8 cellular contexts compared by ENCODE assay signal in genomic region chr17:36935681-36936454, GRCh38. TPM values are rescaled to one million over a fixed set of nuclear protein-coding genes. Genes with fewer than 3 reads are reported as not detected.
DNase-seq lines count a peak whose midpoint lies in the region; ATAC-seq and TF ChIP-seq lines count a peak whose summit lies in the region.

No MANE protein-coding gene starts in this region.

- H3K36me3 Mint-ChIP-seq in activated T-cell treated with anti-CD3 and anti-CD28 coated beads, Interleukin-2, amount 50 U/mL, for 24 hours (ENCODE audit: low read depth) = no peaks in the 10 kb centered on the region

- H3K9ac ChIP-seq in HCT116 (ENCODE audit: low read length) = peak overlapping the region; percentile 49

- H3K4me1 ChIP-seq in HCT116 (ENCODE audit: control insufficient read depth in 1 of 2, insufficient read depth in 2 of 2, low read length in 2 of 2) (peaks cover 2 to 13% of the 10 kb centered on the region in 2 experiments; a peak in 2 of 4 replicates), stomach (peaks cover 74 to 92% (median 83%) of the 10 kb centered on the region in 4 donors)

- H3K27me3 ChIP-seq in HCT116 (ENCODE audit: insufficient read depth, low read length) (no peaks in the 10 kb centered on the region), stomach (peaks cover 91 to 100% (median 100%) of the 10 kb centered on the region in 3 donors)

- 2 to 4% (median 3%) methylated on average over 44 to 48 of the region's 48 CpGs for WGBS in stomach, 5 donors

- H3K9me3 Mint-ChIP-seq in activated T-cell treated with anti-CD3 and anti-CD28 coated beads, Interleukin-2, amount 50 U/mL, for 24 hours = no peaks in the 10 kb centered on the region

- no peaks in the 10 kb centered on the region for H4K20me1 ChIP-seq in HCT116 (ENCODE audit: insufficient read depth)

- TF ChIP-seq RAD21 in HCT116 (IDR thresholded peaks at IDR 0.05; ENCODE audit: low read depth) = no peak

- no peaks in the 10 kb centered on the region for H3K79me2 ChIP-seq in HCT116 (ENCODE audit: insufficient read depth, low read length)

- CTCF ChIA-PET in HCT116 (lab: Charles Lee) = no interaction called here

- no TSS peak for BruUV-seq in HCT116 (replicated peaks; lab: Mats Ljungman, UMichigan)

- DNase-seq in AG20443 (ENCODE audit: low spot score) (peak; percentile 25), HCT116 (ENCODE audit: low read depth, low spot score) (no peak), left kidney (ENCODE audit: low read depth, low spot score) (peak; percentile 80), stomach (no peak), GDM1 (lab: John Stamatoyannopoulos, UW) (no peak), NCI-H1436 treated with DMSO at 0.1 percent for 48 hours (lab: John Stamatoyannopoulos, UW) (no peak), SK-N-DZ (ENCODE audit: low spot score) (no peak)
- DNase-seq in activated T-cell treated with anti-CD3 and anti-CD28 coated beads, Interleukin-2, amount 50 U/mL, for 24 hours = no peak

- RAD21 ChIA-PET in HCT116 (lab: Charles Lee; ENCODE audit: low non-redundant PET in 1 of 2, low total read pairs in 2 of 2, uncharacterized antibody in 2 of 2, unreplicated experiment in 2 of 2) = interaction anchor here in 1 of 2 experiments (0.7 kb wide), 1 partner anchor 147 kb away, joined by 6 read pairs; no protein-coding TSS in a partner anchor

- H3K4me3 ChIP-seq in HCT116 (replicated peaks in 1 of 2; ENCODE audit: low read depth in 1 of 2, low read length in 2 of 2) = peak overlapping the region; percentile 40 to 48
- peak overlapping the region in 2 of 4 donors; percentile 16 to 39 for H3K4me3 ChIP-seq in stomach

- peak overlapping the region; percentile 67 for H3K4me2 ChIP-seq in HCT116 (ENCODE audit: low read length)

- POLR2A ChIA-PET in HCT116 (lab: Charles Lee) = no interaction called here

- H3K27ac Mint-ChIP-seq in activated T-cell treated with anti-CD3 and anti-CD28 coated beads, Interleukin-2, amount 50 U/mL, for 24 hours = peak overlapping the region; percentile 26

- TF ChIP-seq CTCF in HCT116 (IDR thresholded peaks at IDR 0.05 in 2 of 3, conservative IDR thresholded peaks at IDR 0.05 in 1 of 3; ENCODE audit: borderline replicate concordance in 1 of 3, insufficient read depth in 1 of 3, low read depth in 2 of 3, low read length in 2 of 3) (no peak), stomach (IDR thresholded peaks at IDR 0.05) (no peak)

- H2AFZ ChIP-seq in HCT116 (ENCODE audit: low read depth, low read length, poor library complexity, severe bottlenecking) = no peak overlapping the region

- intact Hi-C loops in HCT116 (cut with micrococcal nuclease) (no loop called here), stomach (cut with DNase I; ENCODE audit: low total_unique reads) (no loop called here)

- no peak for TF ChIP-seq EP300 in stomach (IDR thresholded peaks at IDR 0.05)

- no peak overlapping the region; the same call in 1 of the 2 replicates for H3K27ac ChIP-seq in HCT116 (ENCODE audit: low read depth, low read length)
- H3K27ac ChIP-seq in stomach = no peak overlapping the region

- peak; percentile 70 for ATAC-seq in HCT116

- H3K9me3 ChIP-seq in HCT116 (ENCODE audit: control insufficient read depth in 1 of 2, insufficient read depth in 1 of 2, low read depth in 1 of 2, low read length in 2 of 2) (no peaks in the 10 kb centered on the region), stomach (no peaks in the 10 kb centered on the region)

- H3K36me3 ChIP-seq in HCT116 (ENCODE audit: control insufficient read depth in 1 of 2, insufficient read depth in 2 of 2, low read length in 2 of 2) (no peaks in the 10 kb centered on the region), stomach (no peaks in the 10 kb centered on the region)

- peaks cover 97% of the 10 kb centered on the region for H3K27me3 Mint-ChIP-seq in activated T-cell treated with anti-CD3 and anti-CD28 coated beads, Interleukin-2, amount 50 U/mL, for 24 hours

- H3K9me2 ChIP-seq in HCT116 (ENCODE audit: insufficient read depth) = no peaks in the 10 kb centered on the region

- TF ChIP-seq POLR2A in HCT116 (IDR thresholded peaks at IDR 0.05; ENCODE audit: borderline replicate concordance, extremely low read depth, insufficient read depth, insufficient read length) (no peak), stomach (IDR thresholded peaks at IDR 0.05) (no peak)

- H3K4me1 Mint-ChIP-seq in activated T-cell treated with anti-CD3 and anti-CD28 coated beads, Interleukin-2, amount 50 U/mL, for 24 hours (ENCODE audit: low read depth) = peaks cover 76% of the 10 kb centered on the region

- peak overlapping the region; percentile 66 for H3K4me3 Mint-ChIP-seq in activated T-cell treated with anti-CD3 and anti-CD28 coated beads, Interleukin-2, amount 50 U/mL, for 24 hours

TF ChIP-seq in HCT116, 20 proteins besides CTCF, POLR2A, EP300 and RAD21:
- TF ChIP-seq CEBPB (IDR thresholded peaks at IDR 0.05; ENCODE audit: low read depth) (no peak), YY1 (IDR thresholded peaks at IDR 0.05; ENCODE audit: extremely low read depth, insufficient replicate concordance, low read depth, low read length) (no peak), EZH2phosphoT487 (IDR thresholded peaks at IDR 0.05; ENCODE audit: borderline replicate concordance) (no peak), EGR1 (IDR thresholded peaks at IDR 0.05; ENCODE audit: low read depth) (no peak), JUND (IDR thresholded peaks at IDR 0.05) (no peak), FOSL1 (IDR thresholded peaks at IDR 0.05; ENCODE audit: low read depth) (no peak), ELF1 (IDR thresholded peaks at IDR 0.05; ENCODE audit: borderline replicate concordance, low read depth) (no peak), CBX3 (IDR thresholded peaks at IDR 0.05; ENCODE audit: low read depth) (no peak), SRF (IDR thresholded peaks at IDR 0.05; ENCODE audit: low read depth) (no peak), POLR2AphosphoS5 (IDR thresholded peaks at IDR 0.05; ENCODE audit: low read depth, low read length) (no peak), TCF7L2 (IDR thresholded peaks at IDR 0.05; ENCODE audit: borderline replicate concordance, extremely low read depth, insufficient read depth, insufficient read length) (no peak), ZNF274 (IDR thresholded peaks at IDR 0.05; ENCODE audit: low read depth, low read length) (no peak), REST (IDR thresholded peaks at IDR 0.05; ENCODE audit: low read depth) (no peak)
- TF ChIP-seq, protein P1, sequence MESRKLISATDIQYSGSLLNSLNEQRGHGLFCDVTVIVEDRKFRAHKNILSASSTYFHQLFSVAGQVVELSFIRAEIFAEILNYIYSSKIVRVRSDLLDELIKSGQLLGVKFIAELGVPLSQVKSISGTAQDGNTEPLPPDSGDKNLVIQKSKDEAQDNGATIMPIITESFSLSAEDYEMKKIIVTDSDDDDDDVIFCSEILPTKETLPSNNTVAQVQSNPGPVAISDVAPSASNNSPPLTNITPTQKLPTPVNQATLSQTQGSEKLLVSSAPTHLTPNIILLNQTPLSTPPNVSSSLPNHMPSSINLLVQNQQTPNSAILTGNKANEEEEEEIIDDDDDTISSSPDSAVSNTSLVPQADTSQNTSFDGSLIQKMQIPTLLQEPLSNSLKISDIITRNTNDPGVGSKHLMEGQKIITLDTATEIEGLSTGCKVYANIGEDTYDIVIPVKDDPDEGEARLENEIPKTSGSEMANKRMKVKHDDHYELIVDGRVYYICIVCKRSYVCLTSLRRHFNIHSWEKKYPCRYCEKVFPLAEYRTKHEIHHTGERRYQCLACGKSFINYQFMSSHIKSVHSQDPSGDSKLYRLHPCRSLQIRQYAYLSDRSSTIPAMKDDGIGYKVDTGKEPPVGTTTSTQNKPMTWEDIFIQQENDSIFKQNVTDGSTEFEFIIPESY (IDR thresholded peaks at IDR 0.05; ENCODE audit: extremely low read depth, insufficient replicate concordance, low read length) = no peak

RNA-seq across cellular contexts. Expression of gene LHX1, which starts 1.4 kb away (rescaled TPM):
- total RNA-seq in HCT116 (2021; ENCODE audit: unreplicated experiment) (0.44 TPM), stomach (not detected)
- polyA plus RNA-seq in HCT116 (2012) = 0.22 and 0.62 TPM in 2 replicates
- not detected for polyA plus RNA-seq in stomach
- polyA plus RNA-seq in SK-N-DZ (2014; cell fraction: cytosol; rRNA removed) = 0.21 TPM in 1 of 2 replicates, not detected in the other
- not detected in 2 replicates for polyA plus RNA-seq in SK-N-DZ (2014; cell fraction: nucleus; rRNA removed)

RNA-seq across cellular contexts. Expression of gene AATF, which starts 12.9 kb away (rescaled TPM):
- total RNA-seq in HCT116 (2021; ENCODE audit: unreplicated experiment) (105 TPM), stomach (10 to 100 TPM in 4 of 5 donors, 1 to 10 TPM in 1; 5.3 to 52.7 (median 20.2) TPM)
- polyA plus RNA-seq in HCT116 (2012) = 153 and 200 TPM in 2 replicates
- polyA plus RNA-seq in stomach = 10 to 100 TPM; 27.9 to 45.8 (median 36.6) TPM
- polyA plus RNA-seq in SK-N-DZ (2014; cell fraction: cytosol; rRNA removed) = 30.3 and 49.6 TPM in 2 replicates
- 15.5 and 27.1 TPM in 2 replicates for polyA plus RNA-seq in SK-N-DZ (2014; cell fraction: nucleus; rRNA removed)

Comparison
In these comparisons a context has a peak if more than half of its experiments do, and no peak if none do; other contexts are left out.
1. DNase-seq: peak in AG20443 (single experiment) and left kidney (single experiment); none in HCT116 (single experiment), activated T-cell treated with anti-CD3 and anti-CD28 coated beads, Interleukin-2, amount 50 U/mL, for 24 hours (single experiment), stomach (single experiment), GDM1 (single experiment), NCI-H1436 treated with DMSO at 0.1 percent for 48 hours (single experiment) and SK-N-DZ (single experiment).